ENCODE assay signal across 12 cellular contexts in the genomic region with DNA sequence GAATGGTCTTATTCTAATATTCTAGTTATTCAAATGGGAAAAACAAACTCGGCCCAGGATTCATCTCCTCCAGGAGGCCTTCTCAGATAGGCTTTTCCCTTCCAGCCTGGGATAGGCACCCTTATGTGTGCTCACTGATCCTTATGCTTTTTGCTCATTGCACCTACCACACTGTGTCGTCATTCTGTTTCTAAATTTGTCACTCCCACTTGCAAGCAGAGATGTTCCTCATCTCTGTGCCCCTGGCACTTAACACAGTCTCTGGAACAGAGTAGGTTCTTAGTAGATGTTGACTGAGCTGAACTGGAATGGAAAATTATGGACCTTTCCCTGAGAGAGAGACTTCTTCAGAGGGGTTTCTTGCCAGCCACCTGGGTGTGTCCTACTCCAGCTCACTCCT. TPM values are rescaled to one million over a fixed set of nuclear protein-coding genes. Genes with fewer than 3 reads are reported as not detected.
DNase-seq lines count a peak whose midpoint lies in the region; ATAC-seq and TF ChIP-seq lines count a peak whose summit lies in the region.
"Had no signal": no experiment of that assay in that cellular context is flagged by ENCODE, and none has a peak within 500 bp of the region (broad histone marks: within the 10 kb centered on the region; RNA-seq: fewer than 3 reads in every experiment).

No MANE protein-coding gene starts in this region.

- H3K4me1 ChIP-seq in heart right ventricle (peaks cover 0 to 34% (median 12%) of the 10 kb centered on the region in 9 donors), MM.1S (ENCODE audit: low read length) (peaks cover 30% of the 10 kb centered on the region), neural progenitor cell (peaks cover 6% of the 10 kb centered on the region)

- H3K9me3 Mint-ChIP-seq in T-cell (peaks cover 17 to 45% (median 23%) of the 10 kb centered on the region in 3 donors), neural progenitor cell (peaks cover 4% of the 10 kb centered on the region)

- no peak for TF ChIP-seq CTCF in heart right ventricle (IDR thresholded peaks at IDR 0.05)
- no peak for TF ChIP-seq CTCF in MM.1S (IDR thresholded peaks at IDR 0.05; ENCODE audit: low read length)
- no peak for TF ChIP-seq CTCF in neural progenitor cell (IDR thresholded peaks at IDR 0.05)

- DNase-seq in heart right ventricle (no peak), cardiac septum (ENCODE audit: low spot score) (no peak), T-cell (no peak), left ventricle myocardium superior (no peak), MM.1S (no peak), NCI-H1417 (lab: John Stamatoyannopoulos, UW) (no peak), neural progenitor cell (ENCODE audit: low spot score) (no peak), caudate nucleus (lab: John Stamatoyannopoulos, UW) (no peak)
- DNase-seq: dermis blood vessel endothelial cell, EL, NCI-H146, SK-N-SH had no signal

- no peaks in the 10 kb centered on the region for H3K27me3 ChIP-seq in heart right ventricle
- no peaks in the 10 kb centered on the region for H3K27me3 ChIP-seq in MM.1S (replicated peaks; ENCODE audit: insufficient read depth, low read length)
- H3K27me3 ChIP-seq in neural progenitor cell = no peaks in the 10 kb centered on the region

- no peaks in the 10 kb centered on the region for H3K27me3 Mint-ChIP-seq in T-cell
- H3K27me3 Mint-ChIP-seq in neural progenitor cell (ENCODE audit: insufficient read depth, low read depth) = peaks cover 7% of the 10 kb centered on the region

- H3K4me2 ChIP-seq in MM.1S (ENCODE audit: low read depth, low read length) = no peak overlapping the region
- H3K4me2 ChIP-seq in neural progenitor cell = no peak overlapping the region
- H3K4me2 ChIP-seq: SK-N-SH had no signal

- WGBS in heart right ventricle, 2 donors = 70 to 76% methylated on average over 2 of the region's 2 CpGs

- CTCF ChIA-PET in T-cell (lab: Charles Lee) = interaction anchor here in 1 of 2 donors (0.9 to 5.4 kb wide), 4 partner anchors 9 to 29 kb away, joined by 3 to 33 read pairs (median 10); partner anchors contain the start of genes B2M, PATL2 and SPG11

- no peaks in the 10 kb centered on the region for H3K36me3 ChIP-seq in heart right ventricle
- H3K36me3 ChIP-seq in MM.1S (replicated peaks; ENCODE audit: insufficient read depth, low read length) = no peaks in the 10 kb centered on the region
- no peaks in the 10 kb centered on the region for H3K36me3 ChIP-seq in neural progenitor cell

- H3K9ac ChIP-seq in MM.1S (ENCODE audit: low read length) = no peak overlapping the region
- no peak overlapping the region for H3K9ac ChIP-seq in neural progenitor cell
- H3K9ac ChIP-seq: SK-N-SH had no signal

- peaks cover 0 to 9% (median 0%) of the 10 kb centered on the region in 11 donors for H3K9me3 ChIP-seq in heart right ventricle
- no peaks in the 10 kb centered on the region for H3K9me3 ChIP-seq in MM.1S (replicated peaks; ENCODE audit: insufficient read depth, low read length)
- no peaks in the 10 kb centered on the region for H3K9me3 ChIP-seq in neural progenitor cell (ENCODE audit: low read depth)
- H3K9me3 ChIP-seq: SK-N-SH had no signal

- no peak overlapping the region for H3K4me3 ChIP-seq in heart right ventricle
- H3K4me3 ChIP-seq in MM.1S (ENCODE audit: low read length) = no peak overlapping the region
- no peak overlapping the region for H3K4me3 ChIP-seq in neural progenitor cell

- H3K27ac ChIP-seq in heart right ventricle = peak overlapping the region in 1 of 10 donors; percentile 87
- H3K27ac ChIP-seq in MM.1S (ENCODE audit: low read length) = no peak overlapping the region
- no peak overlapping the region for H3K27ac ChIP-seq in neural progenitor cell
- H3K27ac ChIP-seq in caudate nucleus (ENCODE audit: low read depth, low read length) = no peak overlapping the region

- peaks cover 8% of the 10 kb centered on the region; the same call in 1 of the 2 replicates for H3F3A ChIP-seq in MM.1S (ENCODE audit: insufficient read depth, low read length)
- H3F3A ChIP-seq in neural progenitor cell (ENCODE audit: low read depth) = no peaks in the 10 kb centered on the region

- H4K20me1 ChIP-seq in MM.1S (ENCODE audit: insufficient read depth, low read length) (no peaks in the 10 kb centered on the region), neural progenitor cell (ENCODE audit: low read depth) (no peaks in the 10 kb centered on the region)

- ATAC-seq in heart right ventricle = peak in 5 of 8 donors; percentile 35 to 77 (median 68)
- no peak for ATAC-seq in T-cell (replicated peaks in 1 of 4)
- peak; percentile 86 for ATAC-seq in left ventricle myocardium superior

- H3K4me3 Mint-ChIP-seq in T-cell (peak overlapping the region; percentile 43 to 81 (median 62)), neural progenitor cell (no peak overlapping the region)

- H3K79me2 ChIP-seq in MM.1S (ENCODE audit: low read length) (no peaks in the 10 kb centered on the region), neural progenitor cell (ENCODE audit: low read depth) (no peaks in the 10 kb centered on the region)

- peaks cover 56% of the 10 kb centered on the region for H3K36me3 Mint-ChIP-seq in T-cell
- H3K36me3 Mint-ChIP-seq in neural progenitor cell = no peaks in the 10 kb centered on the region

- H3K27ac Mint-ChIP-seq in T-cell = peak overlapping the region; percentile 96 to 97
- H3K27ac Mint-ChIP-seq in neural progenitor cell = no peak overlapping the region

- H2AFZ ChIP-seq in MM.1S (ENCODE audit: low read length) = no peak overlapping the region
- H2AFZ ChIP-seq in neural progenitor cell (replicated peaks) = no peak overlapping the region

- intact Hi-C loops in heart right ventricle (cut with DNase I) = no loop called here
- intact Hi-C loops in cardiac septum (cut with DNase I) = no loop called here
- intact Hi-C loops in left ventricle myocardium superior (cut with micrococcal nuclease) = no loop called here

- no peaks in the 10 kb centered on the region for H3K9me2 ChIP-seq in MM.1S (replicated peaks; ENCODE audit: insufficient read depth, low read length)
- H3K9me2 ChIP-seq: SK-N-SH had no signal

- H3K4me1 Mint-ChIP-seq in T-cell (peaks cover 88 to 92% (median 92%) of the 10 kb centered on the region in 3 donors), neural progenitor cell (peaks cover 39% of the 10 kb centered on the region)

- POLR2A ChIA-PET in T-cell (lab: Charles Lee) = interaction anchor here in 1 of 2 donors (0.7 to 1.9 kb wide), 2 partner anchors 29 to 44 kb away, joined by 3 to 7 read pairs; partner anchors contain the start of genes B2M and PATL2

RNA-seq across cellular contexts. Expression of gene SPG11, which starts 18.7 kb away (rescaled TPM):
- 10 to 100 TPM; 43.6 to 63.4 (median 52.7) TPM for total RNA-seq in heart right ventricle
- 10 to 100 TPM; 17.4 to 43.7 TPM for polyA plus RNA-seq in heart right ventricle
- total RNA-seq in cardiac septum = 49.2 TPM
- 100 to 1,000 TPM; 108 to 124 (median 118) TPM for total RNA-seq in T-cell
- 40.9 TPM for total RNA-seq in left ventricle myocardium superior
- total RNA-seq in neural progenitor cell (ENCODE audit: low replicate concordance) = 60.1 and 65.9 TPM in 2 replicates

RNA-seq across cellular contexts. Expression of gene PATL2, which starts 28.9 kb away (rescaled TPM):
- total RNA-seq in heart right ventricle (1 to 10 TPM in 9 of 10 donors, under 1 TPM in 1; 0.77 to 8.6 (median 3.1) TPM), cardiac septum (1.00 TPM), T-cell (10 to 100 TPM; 43.5 to 69.7 (median 48.5) TPM), left ventricle myocardium superior (3.0 TPM), neural progenitor cell (ENCODE audit: low replicate concordance) (0.68 TPM in 1 of 2 replicates, not detected in the other)
- 1 to 10 TPM in 1 of 2 donors, under 1 TPM in 1; 0.33 to 2.1 TPM for polyA plus RNA-seq in heart right ventricle

RNA-seq across cellular contexts. Expression of gene B2M, which starts 29.1 kb away (rescaled TPM):
- total RNA-seq in heart right ventricle (1,000 to 10,000 TPM in 6 of 10 donors, 100 to 1,000 TPM in 4; 782 to 5,382 (median 1,085) TPM), cardiac septum (904 TPM), T-cell (1,000 to 10,000 TPM; 5,457 to 6,662 (median 6,121) TPM), left ventricle myocardium superior (1,156 TPM), neural progenitor cell (ENCODE audit: low replicate concordance) (73.5 and 120 TPM in 2 replicates)
- 1,000 to 10,000 TPM in 1 of 2 donors, 100 to 1,000 TPM in 1; 833 to 1,897 TPM for polyA plus RNA-seq in heart right ventricle

RNA-seq across cellular contexts. Expression of gene TRIM69, which starts 54.1 kb away (rescaled TPM):
- total RNA-seq in heart right ventricle (100 to 1,000 TPM in 1 of 10 donors, 10 to 100 TPM in 9; 58.3 to 146 (median 70.4) TPM), cardiac septum (70.7 TPM), T-cell (10 to 100 TPM; 21.5 to 56.9 (median 42.9) TPM), left ventricle myocardium superior (55.2 TPM), neural progenitor cell (ENCODE audit: low replicate concordance) (0.46 and 0.51 TPM in 2 replicates)
- 10 to 100 TPM; 25.2 to 35.0 TPM for polyA plus RNA-seq in heart right ventricle

Comparison
In these comparisons a context has a peak if more than half of its experiments do, and no peak if none do; other contexts are left out.
1. ATAC-seq: peak in heart right ventricle (5 of 8) and left ventricle myocardium superior (single experiment); none in T-cell (0 of 4).
2. RNA of gene PATL2, which starts 28.9 kb away (total RNA-seq): 43.5 to 69.7 TPM in T-cell; 0.77 to 8.6 TPM in heart right ventricle, 3.0 TPM in left ventricle myocardium superior (single experiment), 1.00 TPM in cardiac septum (single experiment) and 0.68 TPM in neural progenitor cell; every median in the first group is over 4 times any median in the second.